1 cellular context compared by ENCODE assay signal in genomic region chr15:85746641-85747040, GRCh38.
TF ChIP-seq lines count a peak whose summit lies in the region.

No MANE protein-coding gene starts in this region.

TF ChIP-seq in HCT116, 20 proteins besides CTCF, POLR2A, EP300 and RAD21 (continued from another document):
- no peak for TF ChIP-seq TCF7L2 (IDR thresholded peaks at IDR 0.05; ENCODE audit: borderline replicate concordance, extremely low read depth, insufficient read depth, insufficient read length)
- TF ChIP-seq JUND (IDR thresholded peaks at IDR 0.05), result no peak
- no peak for TF ChIP-seq ZFX (IDR thresholded peaks at IDR 0.05)
- TF ChIP-seq YY1 (IDR thresholded peaks at IDR 0.05; ENCODE audit: extremely low read depth, insufficient replicate concordance, low read depth, low read length), result no peak
